In the genomic region with DNA sequence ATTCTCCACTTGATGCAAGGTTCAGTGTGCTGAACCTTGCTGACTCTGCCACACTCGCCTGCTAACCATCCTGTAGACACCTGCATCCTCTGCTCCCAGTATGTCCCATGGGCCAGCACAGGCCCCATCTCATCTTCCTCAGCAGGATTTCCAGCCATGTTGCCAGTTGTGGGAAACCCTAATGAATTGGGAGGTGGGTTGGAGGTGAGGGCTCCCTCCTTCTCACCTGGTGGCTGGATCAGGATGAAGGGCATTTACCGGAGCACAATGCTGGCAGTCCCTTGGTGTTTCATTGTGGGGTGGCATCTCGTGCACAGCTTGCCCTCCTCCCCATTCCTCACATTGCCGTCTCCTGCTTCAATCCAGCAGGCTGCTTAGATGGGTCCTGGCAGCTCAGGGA, we compare ENCODE assay signal across 22 cellular contexts.
DNase-seq lines count a peak whose midpoint lies in the region; TF ChIP-seq lines count a peak whose summit lies in the region.
"Had no signal": no experiment of that assay in that cellular context is flagged by ENCODE, and none has a peak within 500 bp of the region (broad histone marks: within the 10 kb centered on the region; RNA-seq: fewer than 3 reads in every experiment).

No MANE protein-coding gene starts in this region.

- peaks cover 3% of the 10 kb centered on the region for H3K36me3 Mint-ChIP-seq in neural progenitor cell
- H3K36me3 Mint-ChIP-seq: CD8-positive, alpha-beta T cell had no signal

- H3K27ac Mint-ChIP-seq in neural progenitor cell: peak overlapping the region; percentile 63
- H3K27ac Mint-ChIP-seq: B cell; CD4-positive, alpha-beta T cell; CD8-positive, alpha-beta T cell had no signal

- peak; percentile 17 for DNase-seq in activated CD8-positive, alpha-beta memory T cell treated with anti-CD3 and anti-CD28 coated beads for 24 hours
- no peak for DNase-seq in activated CD8-positive, alpha-beta memory T cell treated with anti-CD3 and anti-CD28 coated beads, Interleukin-2, amount 50 U/mL, for 4 hours
- no peak for DNase-seq in neural progenitor cell (ENCODE audit: low spot score)
- DNase-seq in DMS114 treated with DMSO at 0.1 percent for 48 hours (lab: John Stamatoyannopoulos, UW; ENCODE audit: unreplicated experiment): no peak
- no peak for DNase-seq in foreskin fibroblast
- DNase-seq: AML-193; Caco-2; Calu3; CD4-positive, alpha-beta T cell; CD8-positive, alpha-beta T cell; DMS153; DMS53; DMS79; DND-41; EL; GDM1 had no signal

- H4K20me1 ChIP-seq in neural progenitor cell (ENCODE audit: low read depth): no peaks in the 10 kb centered on the region
- H4K20me1 ChIP-seq: BLaER1 treated with 17β-estradiol and CSF1 and Interleukin-3, amounts not matched to agents 10 nM and 100 nM had no signal

- no peaks in the 10 kb centered on the region for H3K36me3 ChIP-seq in neural progenitor cell
- H3K36me3 ChIP-seq: BLaER1 treated with 17β-estradiol and CSF1 and Interleukin-3, amounts not matched to agents 10 nM and 100 nM had no signal

- TF ChIP-seq CTCF in neural progenitor cell (IDR thresholded peaks at IDR 0.05) (no peak), foreskin fibroblast (IDR thresholded peaks at IDR 0.05; ENCODE audit: low read depth, low read length) (no peak)

- H3K27me3 Mint-ChIP-seq in neural progenitor cell (ENCODE audit: insufficient read depth, low read depth): peaks cover 15% of the 10 kb centered on the region

- no peak overlapping the region for H3K4me3 Mint-ChIP-seq in neural progenitor cell
- H3K4me3 Mint-ChIP-seq: B cell; CD4-positive, alpha-beta T cell; CD8-positive, alpha-beta T cell had no signal

- no peaks in the 10 kb centered on the region for H3K9me3 ChIP-seq in neural progenitor cell (ENCODE audit: low read depth)
- H3K9me3 ChIP-seq: A549; BLaER1 treated with 17β-estradiol and CSF1 and Interleukin-3, amounts not matched to agents 10 nM and 100 nM; Caco-2 had no signal

- no peaks in the 10 kb centered on the region for H3F3A ChIP-seq in neural progenitor cell (ENCODE audit: low read depth)

- no peaks in the 10 kb centered on the region for H3K79me2 ChIP-seq in neural progenitor cell (ENCODE audit: low read depth)

- H3K9me3 Mint-ChIP-seq in neural progenitor cell: peaks cover 20% of the 10 kb centered on the region
- H3K9me3 Mint-ChIP-seq: CD8-positive, alpha-beta T cell had no signal

- peaks cover 29% of the 10 kb centered on the region for H3K4me1 Mint-ChIP-seq in neural progenitor cell
- H3K4me1 Mint-ChIP-seq: B cell had no signal

- H3K4me3 ChIP-seq in neural progenitor cell (no peak overlapping the region), foreskin fibroblast (ENCODE audit: low read depth in 1 of 2, low read length in 2 of 2) (no peak overlapping the region)
- H3K4me3 ChIP-seq: A549; BLaER1 treated with 17β-estradiol and CSF1 and Interleukin-3, amounts not matched to agents 10 nM and 100 nM; GM12878 had no signal

- peaks cover 54% of the 10 kb centered on the region for H3K27me3 ChIP-seq in neural progenitor cell
- H3K27me3 ChIP-seq: BLaER1 treated with 17β-estradiol and CSF1 and Interleukin-3, amounts not matched to agents 10 nM and 100 nM had no signal

- H2AFZ ChIP-seq in neural progenitor cell (replicated peaks): no peak overlapping the region

- peaks cover 10% of the 10 kb centered on the region for H3K4me1 ChIP-seq in neural progenitor cell

- H3K9ac ChIP-seq in neural progenitor cell: no peak overlapping the region
- H3K9ac ChIP-seq: BLaER1 treated with 17β-estradiol and CSF1 and Interleukin-3, amounts not matched to agents 10 nM and 100 nM had no signal

- no peak overlapping the region for H3K4me2 ChIP-seq in neural progenitor cell
- H3K4me2 ChIP-seq: A549; BLaER1 treated with 17β-estradiol and CSF1 and Interleukin-3, amounts not matched to agents 10 nM and 100 nM had no signal

- no peak overlapping the region for H3K27ac ChIP-seq in neural progenitor cell
- H3K27ac ChIP-seq: 22Rv1; A549; BLaER1 treated with 17β-estradiol and CSF1 and Interleukin-3, amounts not matched to agents 10 nM and 100 nM; C4-2B had no signal
